ENCODE assay signal across 8 cellular contexts in genomic region chr17:66673668-66674276, GRCh38.
DNase-seq lines count a peak whose midpoint lies in the region; ATAC-seq, FAIRE-seq and TF ChIP-seq lines count a peak whose summit lies in the region.

No MANE protein-coding gene starts in this region.

- DNase-seq in Right ventricle myocardium inferior (ENCODE audit: missing footprints) (no peak), cardiac septum (ENCODE audit: low spot score) (no peak), NCI-H526 (lab: John Stamatoyannopoulos, UW) (peak; percentile 4 to 72), tibial artery (no peak), GM12892 (ENCODE audit: insufficient read length) (no peak)
- DNase-seq in activated T-cell treated with anti-CD3 and anti-CD28 coated beads, Interleukin-2, amount 50 U/mL, for 24 hours: peak; percentile 55

- H3K27ac Mint-ChIP-seq in activated T-cell treated with anti-CD3 and anti-CD28 coated beads, Interleukin-2, amount 50 U/mL, for 24 hours: peak overlapping the region; percentile 86

- peaks cover 28% of the 10 kb centered on the region for H3K4me1 ChIP-seq in muscle layer of colon (ENCODE audit: insufficient read depth, low read length)
- H3K4me1 ChIP-seq in tibial artery: peaks cover 0 to 11% (median 3%) of the 10 kb centered on the region in 4 donors

- peak; percentile 56 for ATAC-seq in Right ventricle myocardium inferior
- peak; percentile 14 for ATAC-seq in esophagus mucosa

- no peaks in the 10 kb centered on the region for H3K9me3 ChIP-seq in muscle layer of colon (ENCODE audit: low read length)
- H3K9me3 ChIP-seq in tibial artery: peaks cover 0 to 8% (median 0%) of the 10 kb centered on the region in 3 donors

- H3K27me3 ChIP-seq in muscle layer of colon (ENCODE audit: control insufficient read depth in 1 of 2, insufficient read depth in 2 of 2, low read length in 2 of 2): no peaks in the 10 kb centered on the region
- H3K27me3 ChIP-seq in tibial artery: no peaks in the 10 kb centered on the region

- H3K4me1 Mint-ChIP-seq in activated T-cell treated with anti-CD3 and anti-CD28 coated beads, Interleukin-2, amount 50 U/mL, for 24 hours (ENCODE audit: low read depth): peaks cover 75% of the 10 kb centered on the region

- no peaks in the 10 kb centered on the region for H3K27me3 Mint-ChIP-seq in activated T-cell treated with anti-CD3 and anti-CD28 coated beads, Interleukin-2, amount 50 U/mL, for 24 hours

- H3K27ac ChIP-seq in muscle layer of colon (ENCODE audit: low read depth, low read length) (peak overlapping the region; percentile 67), tibial artery (no peak overlapping the region)

- H3K9ac ChIP-seq in muscle layer of colon (ENCODE audit: low read length): no peak overlapping the region

- TF ChIP-seq CTCF in tibial artery (IDR thresholded peaks at IDR 0.05): peak; percentile 63 to 71

- no peak for FAIRE-seq in GM12892 (lab: Jason Lieb, UNC)

- intact Hi-C loops in Right ventricle myocardium inferior (cut with DNase I) (loop anchor here (2.0 kb wide), 1 partner anchor 419 kb away; no protein-coding TSS in a partner anchor), cardiac septum (cut with DNase I) (loop anchor here (5.0 kb wide), 1 partner anchor 471 kb away; no protein-coding TSS in a partner anchor), tibial artery (cut with DNase I; ENCODE audit: low total_unique reads) (loop anchor here (1.0 kb wide), 1 partner anchor 418 kb away; no protein-coding TSS in a partner anchor)

- H3K36me3 ChIP-seq in muscle layer of colon (ENCODE audit: insufficient read depth, low read length) (no peaks in the 10 kb centered on the region), tibial artery (no peaks in the 10 kb centered on the region)

- TF ChIP-seq POLR2A in GM12892 (IDR thresholded peaks at IDR 0.05; ENCODE audit: low read depth, low read length): no peak

- no peak overlapping the region for H3K4me3 ChIP-seq in muscle layer of colon (ENCODE audit: low read depth in 1 of 2, low read length in 2 of 2)
- no peak overlapping the region for H3K4me3 ChIP-seq in tibial artery

- peaks cover 2% of the 10 kb centered on the region for H3K9me3 Mint-ChIP-seq in activated T-cell treated with anti-CD3 and anti-CD28 coated beads, Interleukin-2, amount 50 U/mL, for 24 hours

- H3K36me3 Mint-ChIP-seq in activated T-cell treated with anti-CD3 and anti-CD28 coated beads, Interleukin-2, amount 50 U/mL, for 24 hours (ENCODE audit: low read depth): peaks cover 56% of the 10 kb centered on the region

- no peak overlapping the region for H3K4me3 Mint-ChIP-seq in activated T-cell treated with anti-CD3 and anti-CD28 coated beads, Interleukin-2, amount 50 U/mL, for 24 hours

Comparison
In these comparisons a context has a peak if more than half of its experiments do, and no peak if none do; other contexts are left out.
1. DNase-seq: peak in NCI-H526 (2 of 2) and activated T-cell treated with anti-CD3 and anti-CD28 coated beads, Interleukin-2, amount 50 U/mL, for 24 hours (single experiment); none in Right ventricle myocardium inferior (single experiment), cardiac septum (single experiment), tibial artery (0 of 2) and GM12892 (single experiment).